In the genomic region with DNA sequence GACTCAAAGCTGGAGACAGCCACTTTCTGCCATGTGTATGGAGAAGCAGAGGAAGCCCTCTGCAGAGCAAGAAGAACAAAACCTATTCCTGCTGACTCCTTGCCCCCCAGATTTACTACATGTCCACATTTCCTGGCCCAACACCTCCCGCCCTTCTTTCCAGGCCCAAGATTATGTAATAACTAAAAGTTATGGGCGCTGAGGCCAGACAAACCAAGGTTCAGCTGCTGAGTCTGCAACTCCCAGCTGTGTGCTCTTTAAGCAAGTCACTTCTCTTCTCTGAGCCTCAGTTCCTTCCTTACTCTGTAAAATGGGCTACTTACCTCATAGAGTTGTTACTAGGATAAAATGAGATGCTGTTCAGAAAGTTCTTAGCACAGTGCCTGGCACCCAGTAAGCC, we compare ENCODE assay signal across 17 cellular contexts. TPM values are rescaled to one million over a fixed set of nuclear protein-coding genes. Genes with fewer than 3 reads are reported as not detected.
DNase-seq lines count a peak whose midpoint lies in the region; ATAC-seq and TF ChIP-seq lines count a peak whose summit lies in the region.
"Had no signal": no experiment of that assay in that cellular context is flagged by ENCODE, and none has a peak within 500 bp of the region (broad histone marks: within the 10 kb centered on the region; RNA-seq: fewer than 3 reads in every experiment).

No MANE protein-coding gene starts in this region.

- in situ Hi-C loops in Panc1 (cut with HindIII; ENCODE audit: low pct_unique_long_range_greater_than_20kb, low sequenced_read_pairs) (no loop called here), GM13977 (cut with MboI; ENCODE audit: low pct_unique_long_range_greater_than_20kb, low sequenced_read_pairs, unreplicated experiment) (loop anchor here (25.0 kb wide), 1 partner anchor 298 kb away; no protein-coding TSS in a partner anchor)

- BruUV-seq in Panc1 (replicated peaks; lab: Mats Ljungman, UMichigan) = no TSS peak

- H3K4me3 Mint-ChIP-seq in T-helper 1 cell treated with Interleukin-12 subunit alpha and Interleukin-12 subunit beta and Interleukin-4 antibody, amounts not matched to agents 30 μg/mL and 1 μg/mL, for 36 hours = no peak overlapping the region
- no peak overlapping the region for H3K4me3 Mint-ChIP-seq in CD14-positive monocyte

- no peaks in the 10 kb centered on the region for H3K9me3 Mint-ChIP-seq in T-helper 1 cell treated with Interleukin-12 subunit alpha and Interleukin-12 subunit beta and Interleukin-4 antibody, amounts not matched to agents 30 μg/mL and 1 μg/mL, for 36 hours
- H3K9me3 Mint-ChIP-seq in CD14-positive monocyte = peaks cover 0 to 2% (median 0%) of the 10 kb centered on the region in 7 donors
- H3K9me3 Mint-ChIP-seq: CD4-positive, CD25-positive, alpha-beta regulatory T cell had no signal

- CTCF ChIA-PET in Panc1 (lab: Charles Lee) = no interaction called here

- no peaks in the 10 kb centered on the region for H3K9me3 ChIP-seq in Panc1 (ENCODE audit: control insufficient read depth, insufficient read depth, low read depth, low read length)

- no peak for DNase-seq in T-helper 1 cell
- no peak for DNase-seq in CD14-positive monocyte (ENCODE audit: low spot score)
- DNase-seq in Panc1 (ENCODE audit: low read depth, low spot score) = no peak
- DNase-seq in left lobe of liver (ENCODE audit: low spot score) = peak; percentile 71
- no peak for DNase-seq in GM13977 (ENCODE audit: low spot score)
- DNase-seq in mucosa of gallbladder (ENCODE audit: low spot score) = no peak
- DNase-seq: CD4-positive, CD25-positive, alpha-beta regulatory T cell; DMS79 treated with DMSO at 0.1 percent for 48 hours; GDM1; NCI-H1092; NCI-H1694; NCI-H2107; NCI-H226; NCI-H526; OCI-M1 had no signal

- peaks cover 68% of the 10 kb centered on the region for H3K4me1 Mint-ChIP-seq in T-helper 1 cell treated with Interleukin-12 subunit alpha and Interleukin-12 subunit beta and Interleukin-4 antibody, amounts not matched to agents 30 μg/mL and 1 μg/mL, for 36 hours (ENCODE audit: low read depth)
- peaks cover 84% of the 10 kb centered on the region for H3K4me1 Mint-ChIP-seq in CD14-positive monocyte

- no peak for TF ChIP-seq CTCF in CD14-positive monocyte (IDR thresholded peaks at IDR 0.05)
- TF ChIP-seq CTCF in Panc1 (IDR thresholded peaks at IDR 0.05) = no peak
- no peak for TF ChIP-seq CTCF in GM13977 (IDR thresholded peaks at IDR 0.05; ENCODE audit: extremely low read depth, insufficient read depth, missing control alignments)

- POLR2A ChIA-PET in Panc1 (lab: Charles Lee) = no interaction called here

- no peaks in the 10 kb centered on the region for H3K27me3 Mint-ChIP-seq in T-helper 1 cell treated with Interleukin-12 subunit alpha and Interleukin-12 subunit beta and Interleukin-4 antibody, amounts not matched to agents 30 μg/mL and 1 μg/mL, for 36 hours (ENCODE audit: low read depth)
- peaks cover 0 to 2% (median 0%) of the 10 kb centered on the region in 3 donors for H3K27me3 Mint-ChIP-seq in CD14-positive monocyte (ENCODE audit: low read depth in 3 of 3)

- H3K36me3 Mint-ChIP-seq in T-helper 1 cell treated with Interleukin-12 subunit alpha and Interleukin-12 subunit beta and Interleukin-4 antibody, amounts not matched to agents 30 μg/mL and 1 μg/mL, for 36 hours (ENCODE audit: low read depth) = peaks cover 6% of the 10 kb centered on the region
- H3K36me3 Mint-ChIP-seq in CD14-positive monocyte = peaks cover 0 to 4% of the 10 kb centered on the region in 2 donors
- H3K36me3 Mint-ChIP-seq: CD4-positive, CD25-positive, alpha-beta regulatory T cell had no signal

- no peak for ATAC-seq in Panc1
- peak; percentile 71 for ATAC-seq in left lobe of liver
- no peak for ATAC-seq in GM21825 (IDR thresholded peaks at IDR 0.05; ENCODE audit: unreplicated experiment)

- H3K36me3 ChIP-seq in Panc1 (ENCODE audit: control insufficient read depth, insufficient read depth, low read length) = no peaks in the 10 kb centered on the region

- H3K4me1 ChIP-seq in Panc1 (ENCODE audit: control insufficient read depth, insufficient read depth, low read length) = peaks cover 31% of the 10 kb centered on the region

- H3K27ac ChIP-seq in Panc1 (ENCODE audit: low read length) = peak overlapping the region; percentile 52; the same call in 1 of the 2 replicates

- H3K4me3 ChIP-seq in Panc1 (ENCODE audit: low read depth in 2 of 2, low read length in 2 of 2) = no peak overlapping the region

- intact Hi-C loops in CD14-positive monocyte (cut with micrococcal nuclease) (loop anchor here (5.0 to 10.0 kb wide), 6 partner anchors 33 to 143 kb away; a partner anchor contains a TSS), Panc1 (cut with micrococcal nuclease; ENCODE audit: unreplicated experiment) (no loop called here)

- peak overlapping the region; percentile 33 for H3K27ac Mint-ChIP-seq in T-helper 1 cell treated with Interleukin-12 subunit alpha and Interleukin-12 subunit beta and Interleukin-4 antibody, amounts not matched to agents 30 μg/mL and 1 μg/mL, for 36 hours
- peak overlapping the region; percentile 3 to 100 (median 98) for H3K27ac Mint-ChIP-seq in CD14-positive monocyte

- H3K27me3 ChIP-seq in Panc1 (ENCODE audit: control insufficient read depth, insufficient read depth, low read length) = no peaks in the 10 kb centered on the region

RNA-seq across cellular contexts. Expression of a gene that starts 21.8 kb away (rescaled TPM):
- polyA plus RNA-seq in CD14-positive monocyte = 100 to 1,000 TPM; 294 to 501 TPM
- 559 TPM for total RNA-seq in Panc1 (2021; ENCODE audit: unreplicated experiment)
- polyA plus RNA-seq in Panc1 (2012; ENCODE audit: insufficient read length) = 217 TPM
- 66.7 TPM for total RNA-seq in left lobe of liver
- total RNA-seq in mucosa of gallbladder = 274 TPM

RNA-seq across cellular contexts. Expression of a gene that starts 53.7 kb away (rescaled TPM):
- polyA plus RNA-seq in CD14-positive monocyte = 10 to 100 TPM; 51.6 to 65.6 TPM
- 163 TPM for total RNA-seq in Panc1 (2021; ENCODE audit: unreplicated experiment)
- 127 TPM for polyA plus RNA-seq in Panc1 (2012; ENCODE audit: insufficient read length)
- 24.1 TPM for total RNA-seq in left lobe of liver
- 99.4 TPM for total RNA-seq in mucosa of gallbladder
